ENCODE assay signal across 1 cellular context in the genomic region with DNA sequence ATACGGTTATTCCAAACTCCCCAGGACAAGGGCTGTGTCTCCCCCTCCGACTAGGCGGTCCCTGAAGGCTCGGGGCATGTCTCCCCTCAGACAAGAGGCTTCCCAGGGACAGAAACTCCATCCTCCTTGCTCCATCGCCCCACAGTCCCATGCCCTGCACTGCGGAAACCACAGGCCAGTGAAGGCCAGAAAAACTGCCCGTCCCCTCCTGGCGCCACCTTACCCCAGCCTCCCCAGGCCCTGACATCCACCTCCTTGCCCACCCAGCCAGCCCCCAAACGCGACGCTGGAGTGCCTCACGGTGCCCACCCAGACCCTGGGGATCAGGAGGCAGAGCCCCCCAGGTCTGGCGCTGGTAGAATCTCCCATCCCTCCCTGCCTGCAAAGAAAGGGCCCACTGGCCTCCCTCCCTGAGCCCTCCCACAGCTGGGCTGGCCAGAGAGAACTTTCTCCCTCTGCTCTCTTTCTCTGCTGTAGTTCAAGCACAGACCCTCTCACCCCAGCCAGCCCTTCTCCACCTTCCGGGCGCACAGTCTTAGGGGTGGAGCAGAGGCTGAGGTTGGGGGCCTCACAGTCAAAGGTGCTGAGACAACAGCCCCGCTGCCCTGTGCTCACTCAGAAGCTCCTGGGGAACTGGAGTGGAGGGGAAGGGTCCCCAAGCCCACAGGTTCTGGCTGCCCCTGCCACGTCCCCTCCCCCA.
TF ChIP-seq lines count a peak whose summit lies in the region.

No MANE protein-coding gene starts in this region.

TF ChIP-seq in IMR-90, 13 proteins besides CTCF, POLR2A, EP300 and RAD21:
- TF ChIP-seq, protein P1, sequence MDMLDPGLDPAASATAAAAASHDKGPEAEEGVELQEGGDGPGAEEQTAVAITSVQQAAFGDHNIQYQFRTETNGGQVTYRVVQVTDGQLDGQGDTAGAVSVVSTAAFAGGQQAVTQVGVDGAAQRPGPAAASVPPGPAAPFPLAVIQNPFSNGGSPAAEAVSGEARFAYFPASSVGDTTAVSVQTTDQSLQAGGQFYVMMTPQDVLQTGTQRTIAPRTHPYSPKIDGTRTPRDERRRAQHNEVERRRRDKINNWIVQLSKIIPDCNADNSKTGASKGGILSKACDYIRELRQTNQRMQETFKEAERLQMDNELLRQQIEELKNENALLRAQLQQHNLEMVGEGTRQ (IDR thresholded peaks at IDR 0.05; ENCODE audit: low read depth, low read length): no peak
- TF ChIP-seq, protein P2, sequence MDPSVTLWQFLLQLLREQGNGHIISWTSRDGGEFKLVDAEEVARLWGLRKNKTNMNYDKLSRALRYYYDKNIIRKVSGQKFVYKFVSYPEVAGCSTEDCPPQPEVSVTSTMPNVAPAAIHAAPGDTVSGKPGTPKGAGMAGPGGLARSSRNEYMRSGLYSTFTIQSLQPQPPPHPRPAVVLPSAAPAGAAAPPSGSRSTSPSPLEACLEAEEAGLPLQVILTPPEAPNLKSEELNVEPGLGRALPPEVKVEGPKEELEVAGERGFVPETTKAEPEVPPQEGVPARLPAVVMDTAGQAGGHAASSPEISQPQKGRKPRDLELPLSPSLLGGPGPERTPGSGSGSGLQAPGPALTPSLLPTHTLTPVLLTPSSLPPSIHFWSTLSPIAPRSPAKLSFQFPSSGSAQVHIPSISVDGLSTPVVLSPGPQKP (IDR thresholded peaks at IDR 0.05; ENCODE audit: borderline replicate concordance, low read depth, low read length): no peak
- no peak for TF ChIP-seq MAZ (IDR thresholded peaks at IDR 0.05; ENCODE audit: borderline replicate concordance, low read depth, low read length)
- TF ChIP-seq NFE2L2 (IDR thresholded peaks at IDR 0.05; ENCODE audit: low read depth, low read length): no peak
- no peak for TF ChIP-seq FOS (IDR thresholded peaks at IDR 0.05; ENCODE audit: low read depth, low read length)
- no peak for TF ChIP-seq CEBPB (IDR thresholded peaks at IDR 0.05; ENCODE audit: low read depth, low read length)
- TF ChIP-seq RCOR1 (IDR thresholded peaks at IDR 0.05; ENCODE audit: insufficient replicate concordance, low read length): no peak
- TF ChIP-seq MXI1 (IDR thresholded peaks at IDR 0.05; ENCODE audit: borderline replicate concordance, low read depth, low read length): no peak
- no peak for TF ChIP-seq RFX5 (IDR thresholded peaks at IDR 0.05; ENCODE audit: low read depth, low read length)
- no peak for TF ChIP-seq BHLHE40 (IDR thresholded peaks at IDR 0.05; ENCODE audit: low read depth, low read length)
- TF ChIP-seq SMC3 (IDR thresholded peaks at IDR 0.05; ENCODE audit: low read depth, low read length): no peak
- no peak for TF ChIP-seq MAFK (IDR thresholded peaks at IDR 0.05; ENCODE audit: low read depth, low read length)
- TF ChIP-seq CHD1 (IDR thresholded peaks at IDR 0.05; ENCODE audit: low read depth, low read length): no peak
TF ChIP-seq in IMR-90: peak in this region for 0.
